25 cellular contexts compared by ENCODE assay signal in the genomic region with DNA sequence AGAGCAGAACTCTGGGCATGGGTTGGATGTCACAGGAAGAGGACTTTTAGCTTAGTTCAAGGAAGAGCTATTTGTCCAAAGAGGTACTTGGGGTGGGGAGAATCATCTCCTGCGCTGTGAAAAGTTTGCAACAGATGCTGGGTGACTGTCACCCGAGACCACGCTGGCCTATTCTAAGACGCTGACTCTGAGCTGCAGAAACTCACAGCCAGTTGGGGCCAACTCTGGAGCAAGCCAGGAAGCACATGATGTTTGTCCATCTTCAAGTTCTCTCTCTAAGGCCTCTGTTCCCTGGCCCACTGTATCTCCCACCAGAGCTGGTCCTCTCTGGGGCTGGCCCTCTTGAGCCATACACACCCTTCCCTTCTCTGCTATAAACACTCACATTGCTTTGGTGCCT. TPM values are rescaled to one million over a fixed set of nuclear protein-coding genes. Genes with fewer than 3 reads are reported as not detected.
DNase-seq lines count a peak whose midpoint lies in the region; ATAC-seq and TF ChIP-seq lines count a peak whose summit lies in the region.
"Had no signal": no experiment of that assay in that cellular context is flagged by ENCODE, and none has a peak within 500 bp of the region (broad histone marks: within the 10 kb centered on the region; RNA-seq: fewer than 3 reads in every experiment).

No MANE protein-coding gene starts in this region.

- H3K79me2 ChIP-seq in MM.1S (ENCODE audit: low read length): no peaks in the 10 kb centered on the region

- H3K27me3 ChIP-seq in MM.1S (replicated peaks; ENCODE audit: insufficient read depth, low read length): no peaks in the 10 kb centered on the region

- peak overlapping the region; percentile 73 for H3K27ac Mint-ChIP-seq in dendritic cell treated with granulocyte-macrophage colony-stimulating factor and Interleukin-4, amounts not matched to agents 40 ng/mL and 50 ng/mL, for 4 days
- H3K27ac Mint-ChIP-seq in osteocyte (ENCODE audit: unreplicated experiment): peak overlapping the region; percentile 31
- H3K27ac Mint-ChIP-seq in immature natural killer cell: no peak overlapping the region

- H2AFZ ChIP-seq in MM.1S (ENCODE audit: low read length): no peak overlapping the region
- H2AFZ ChIP-seq: GM23248 had no signal

- no peak overlapping the region for H3K4me3 ChIP-seq in MM.1S (ENCODE audit: low read length)
- H3K4me3 ChIP-seq: GM23248 had no signal

- H3K36me3 Mint-ChIP-seq in dendritic cell treated with granulocyte-macrophage colony-stimulating factor and Interleukin-4, amounts not matched to agents 40 ng/mL and 50 ng/mL, for 4 days (ENCODE audit: low read depth): no peaks in the 10 kb centered on the region
- H3K36me3 Mint-ChIP-seq in osteocyte (ENCODE audit: unreplicated experiment) (no peaks in the 10 kb centered on the region), immature natural killer cell (no peaks in the 10 kb centered on the region)

- H3K27ac ChIP-seq in MM.1S (ENCODE audit: low read length): peak overlapping the region; percentile 7; the same call in 1 of the 2 replicates
- H3K27ac ChIP-seq: C4-2B, GM23248, RWPE1 had no signal

- intact Hi-C loops in dendritic cell treated with granulocyte-macrophage colony-stimulating factor and Interleukin-4, amounts not matched to agents 40 ng/mL and 50 ng/mL, for 4 days (cut with micrococcal nuclease): no loop called here

- no peaks in the 10 kb centered on the region for H3K9me3 Mint-ChIP-seq in dendritic cell treated with granulocyte-macrophage colony-stimulating factor and Interleukin-4, amounts not matched to agents 40 ng/mL and 50 ng/mL, for 4 days
- peaks cover 5% of the 10 kb centered on the region for H3K9me3 Mint-ChIP-seq in osteocyte (ENCODE audit: unreplicated experiment)
- no peaks in the 10 kb centered on the region for H3K9me3 Mint-ChIP-seq in immature natural killer cell

- H3K36me3 ChIP-seq in MM.1S (replicated peaks; ENCODE audit: insufficient read depth, low read length): no peaks in the 10 kb centered on the region

- TF ChIP-seq CTCF in MM.1S (IDR thresholded peaks at IDR 0.05; ENCODE audit: low read length) (no peak), osteocyte (IDR thresholded peaks at IDR 0.05) (no peak)

- peaks cover 7% of the 10 kb centered on the region; the same call in 1 of the 2 replicates for H3F3A ChIP-seq in MM.1S (ENCODE audit: insufficient read depth, low read length)

- no peak overlapping the region for H3K9ac ChIP-seq in MM.1S (ENCODE audit: low read length)
- H3K9ac ChIP-seq: GM23248 had no signal

- no peak for ATAC-seq in GM21529 (IDR thresholded peaks at IDR 0.05; ENCODE audit: unreplicated experiment)
- ATAC-seq: Panc1 had no signal

- DNase-seq in MM.1S (no peak), osteocyte (ENCODE audit: extremely low spot score, unreplicated experiment) (no peak), immature natural killer cell (no peak), medulla oblongata (ENCODE audit: extremely low spot score) (no peak), DMS114 treated with DMSO at 0.1 percent for 48 hours (lab: John Stamatoyannopoulos, UW; ENCODE audit: unreplicated experiment) (no peak)
- DNase-seq: Calu3, DMS153, DND-41, GM23248, H7, NCI-H1092, NCI-H1417 treated with DMSO at 0.1 percent for 48 hours, NCI-H187, NCI-H2081 treated with DMSO at 0.1 percent for 48 hours, NCI-H2171, NCI-H226, NCI-H510A, NCI-H69, SHP77 had no signal

- no peaks in the 10 kb centered on the region for H4K20me1 ChIP-seq in MM.1S (ENCODE audit: insufficient read depth, low read length)

- no peak overlapping the region for H3K4me2 ChIP-seq in MM.1S (ENCODE audit: low read depth, low read length)

- H3K27me3 Mint-ChIP-seq in dendritic cell treated with granulocyte-macrophage colony-stimulating factor and Interleukin-4, amounts not matched to agents 40 ng/mL and 50 ng/mL, for 4 days: no peaks in the 10 kb centered on the region
- H3K27me3 Mint-ChIP-seq in osteocyte (ENCODE audit: unreplicated experiment): no peaks in the 10 kb centered on the region
- H3K27me3 Mint-ChIP-seq in immature natural killer cell (ENCODE audit: low read depth in 3 of 3): peaks cover 0 to 9% (median 0%) of the 10 kb centered on the region in 3 donors

- peaks cover 69% of the 10 kb centered on the region for H3K4me1 Mint-ChIP-seq in dendritic cell treated with granulocyte-macrophage colony-stimulating factor and Interleukin-4, amounts not matched to agents 40 ng/mL and 50 ng/mL, for 4 days (ENCODE audit: low read depth)
- H3K4me1 Mint-ChIP-seq in osteocyte (ENCODE audit: unreplicated experiment) (peaks cover 36% of the 10 kb centered on the region), immature natural killer cell (peaks cover 13 to 22% of the 10 kb centered on the region in 2 donors)

- peaks cover 20% of the 10 kb centered on the region for H3K4me1 ChIP-seq in MM.1S (ENCODE audit: low read length)

- no peaks in the 10 kb centered on the region for H3K9me2 ChIP-seq in MM.1S (replicated peaks; ENCODE audit: insufficient read depth, low read length)

- no peaks in the 10 kb centered on the region for H3K9me3 ChIP-seq in MM.1S (replicated peaks; ENCODE audit: insufficient read depth, low read length)

- H3K4me3 Mint-ChIP-seq in dendritic cell treated with granulocyte-macrophage colony-stimulating factor and Interleukin-4, amounts not matched to agents 40 ng/mL and 50 ng/mL, for 4 days: no peak overlapping the region
- H3K4me3 Mint-ChIP-seq in osteocyte (ENCODE audit: unreplicated experiment): no peak overlapping the region
- no peak overlapping the region for H3K4me3 Mint-ChIP-seq in immature natural killer cell

RNA-seq across cellular contexts. Expression of a gene that starts 17.9 kb away (rescaled TPM):
- total RNA-seq in osteocyte: 2.3 and 2.7 TPM in 2 replicates
- polyA plus RNA-seq in immature natural killer cell: 1 to 10 TPM; 1.1 to 3.3 (median 2.0) TPM
- total RNA-seq: OCI-LY7 had no signal

Comparison
In these comparisons a context has a peak if more than half of its experiments do, and no peak if none do; other contexts are left out.
1. H3K27ac Mint-ChIP-seq: peak in dendritic cell treated with granulocyte-macrophage colony-stimulating factor and Interleukin-4, amounts not matched to agents 40 ng/mL and 50 ng/mL, for 4 days (single experiment) and osteocyte (single experiment); none in immature natural killer cell (0 of 6).